In the genomic region with DNA sequence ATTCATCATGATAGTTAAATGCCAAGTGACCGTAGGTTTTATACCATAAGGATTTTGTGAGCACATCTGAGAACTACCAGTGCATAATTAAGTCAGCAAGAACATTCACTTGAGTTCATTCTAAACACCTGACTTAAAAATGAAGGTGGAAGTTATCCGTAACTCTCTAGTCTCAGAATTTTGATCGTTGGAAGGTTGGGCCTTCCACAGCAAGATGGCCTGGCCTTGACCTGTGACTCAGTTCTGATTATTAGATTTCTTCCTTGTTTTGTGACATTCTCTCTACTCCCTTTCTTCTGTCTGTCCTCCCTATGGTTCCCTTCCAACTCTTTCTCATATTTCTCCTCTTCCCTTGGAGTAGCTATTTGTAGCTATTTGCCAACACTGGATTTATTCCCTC, we compare ENCODE assay signal across 20 cellular contexts.
"Had no signal": no experiment of that assay in that cellular context is flagged by ENCODE, and none has a peak within 500 bp of the region (broad histone marks: within the 10 kb centered on the region; RNA-seq: fewer than 3 reads in every experiment).

No MANE protein-coding gene starts in this region.

- H3K27me3 ChIP-seq: esophagus squamous epithelium, foreskin keratinocyte, right lobe of liver, stomach had no signal

- H3K4me1 Mint-ChIP-seq: endodermal cell had no signal

- H3K4me1 ChIP-seq: foreskin keratinocyte, parathyroid adenoma, prostate gland, right lobe of liver, stomach had no signal

- H3K27me3 Mint-ChIP-seq: natural killer cell treated with Interleukin-12 subunit alpha and Interleukin-12 subunit beta and Interleukin-15 and Interleukin-18, amount 100 ng/mL, for 72 hours; stimulated activated memory B cell treated with anti-CD40 and anti-IgM and Interleukin-4, amounts not matched to agents 10 μg/mL and 1 μg/mL and 100 μg/mL, for 72 hours had no signal

- H3K27ac ChIP-seq: foreskin keratinocyte, parathyroid adenoma, prostate gland, right lobe of liver, stomach, thoracic aorta had no signal

- ATAC-seq: foreskin keratinocyte; left colon; left ventricle myocardium superior; natural killer cell treated with Interleukin-12 subunit alpha and Interleukin-12 subunit beta and Interleukin-15 and Interleukin-18, amount 100 ng/mL, for 72 hours; right lobe of liver; stimulated activated memory B cell treated with anti-CD40 and anti-IgM and Interleukin-4, amounts not matched to agents 10 μg/mL and 1 μg/mL and 100 μg/mL, for 72 hours had no signal

- H3K9ac ChIP-seq: parathyroid adenoma had no signal

- H3K79me2 ChIP-seq: parathyroid adenoma had no signal

- H3K27ac Mint-ChIP-seq: endodermal cell; stimulated activated memory B cell treated with anti-CD40 and anti-IgM and Interleukin-4, amounts not matched to agents 10 μg/mL and 1 μg/mL and 100 μg/mL, for 72 hours had no signal

- H3K9me3 ChIP-seq: prostate gland, right lobe of liver had no signal

- H2AFZ ChIP-seq: parathyroid adenoma had no signal

- H3K36me3 Mint-ChIP-seq: natural killer cell treated with Interleukin-12 subunit alpha and Interleukin-12 subunit beta and Interleukin-15 and Interleukin-18, amount 100 ng/mL, for 72 hours had no signal

- H3K36me3 ChIP-seq: esophagus squamous epithelium, prostate gland, right lobe of liver, stomach, thoracic aorta had no signal

- H3K4me3 ChIP-seq: esophagus squamous epithelium, lung, prostate gland, right lobe of liver, stomach, thoracic aorta had no signal

- H3K4me3 Mint-ChIP-seq: endodermal cell; natural killer cell treated with Interleukin-12 subunit alpha and Interleukin-12 subunit beta and Interleukin-15 and Interleukin-18, amount 100 ng/mL, for 72 hours; stimulated activated memory B cell treated with anti-CD40 and anti-IgM and Interleukin-4, amounts not matched to agents 10 μg/mL and 1 μg/mL and 100 μg/mL, for 72 hours had no signal

- DNase-seq: cerebellar nuclear complex; dermis blood vessel endothelial cell; endodermal cell; esophagus squamous epithelium; foreskin keratinocyte; left colon; left ventricle myocardium superior; mesenchymal stem cell; midbrain; occipital lobe; right lobe of liver; stimulated activated CD4-positive, alpha-beta T cell treated with anti-CD3 and anti-CD28 coated beads, Interleukin-4, amount 100 ng/mL, for 1 hour; stomach; substantia nigra had no signal
